In genomic region chr13:98349731-98350305, GRCh38 we compare ENCODE assay signal across 11 cellular contexts.
DNase-seq lines count a peak whose midpoint lies in the region; ATAC-seq and TF ChIP-seq lines count a peak whose summit lies in the region.
"Had no signal": no experiment of that assay in that cellular context is flagged by ENCODE, and none has a peak within 500 bp of the region (broad histone marks: within the 10 kb centered on the region; RNA-seq: fewer than 3 reads in every experiment).

No MANE protein-coding gene starts in this region.

- no peaks in the 10 kb centered on the region for H4K20me1 ChIP-seq in MM.1S (ENCODE audit: insufficient read depth, low read length)

- intact Hi-C loops in heart left ventricle (cut with DNase I): loop anchor here in 2 of 10 donors (2.0 to 10.0 kb wide), 2 partner anchors 205 to 207 kb away; partner anchors contain the start of gene FARP1 (in 2 of the 2)
- intact Hi-C loops in Right ventricle myocardium inferior (cut with DNase I): loop anchor here (1.0 to 2.0 kb wide), 2 partner anchors 31 to 208 kb away; no protein-coding TSS in a partner anchor
- intact Hi-C loops in upper lobe of right lung (cut with DNase I): no loop called here

- no peaks in the 10 kb centered on the region for H3K4me1 Mint-ChIP-seq in activated naive CD4-positive, alpha-beta T cell treated with anti-CD3 and anti-CD28 coated beads, Interleukin-2, amount 10 ng/mL, durations not matched to agents 7 days and 5 days

- no peak overlapping the region for H3K27ac Mint-ChIP-seq in activated naive CD4-positive, alpha-beta T cell treated with anti-CD3 and anti-CD28 coated beads, Interleukin-2, amount 10 ng/mL, durations not matched to agents 7 days and 5 days
- H3K27ac Mint-ChIP-seq: stimulated activated naive CD8-positive, alpha-beta T cell treated with anti-CD3 and anti-CD28 coated beads, Interleukin-15, Interleukin-2, amounts not matched to agents 100 ng/mL and 50 ng/mL, for 24 hours had no signal

- H3K27ac ChIP-seq in heart left ventricle (no peak overlapping the region), upper lobe of right lung (no peak overlapping the region), MM.1S (ENCODE audit: low read length) (no peak overlapping the region)
- H3K27ac ChIP-seq: foreskin keratinocyte had no signal

- H3K4me2 ChIP-seq in MM.1S (ENCODE audit: low read depth, low read length): no peak overlapping the region

- ATAC-seq in heart left ventricle (peak in 3 of 4 donors; percentile 64 to 86 (median 79)), Right ventricle myocardium inferior (no peak), upper lobe of right lung (peak; percentile 67), GM18520 (IDR thresholded peaks at IDR 0.05; ENCODE audit: unreplicated experiment) (no peak)

- no peak overlapping the region for H3K4me3 Mint-ChIP-seq in activated naive CD4-positive, alpha-beta T cell treated with anti-CD3 and anti-CD28 coated beads, Interleukin-2, amount 10 ng/mL, durations not matched to agents 7 days and 5 days
- H3K4me3 Mint-ChIP-seq: stimulated activated naive CD8-positive, alpha-beta T cell treated with anti-CD3 and anti-CD28 coated beads, Interleukin-15, Interleukin-2, amounts not matched to agents 100 ng/mL and 50 ng/mL, for 24 hours had no signal

- H3K79me2 ChIP-seq in MM.1S (ENCODE audit: low read length): no peaks in the 10 kb centered on the region

- CTCF ChIA-PET in activated naive CD4-positive, alpha-beta T cell treated with anti-CD3 and anti-CD28 coated beads, Interleukin-2, amount 10 ng/mL, durations not matched to agents 7 days and 5 days (lab: Charles Lee): no interaction called here

- H3K27me3 ChIP-seq in heart left ventricle (no peaks in the 10 kb centered on the region), kidney epithelial cell (ENCODE audit: control insufficient read depth, insufficient read depth, low read length) (no peaks in the 10 kb centered on the region), upper lobe of right lung (no peaks in the 10 kb centered on the region), MM.1S (replicated peaks; ENCODE audit: insufficient read depth, low read length) (no peaks in the 10 kb centered on the region)
- H3K27me3 ChIP-seq: foreskin keratinocyte had no signal

- peak in 2 of 5 donors; percentile 11 to 42 for DNase-seq in heart left ventricle
- no peak for DNase-seq in Right ventricle myocardium inferior (ENCODE audit: missing footprints)
- DNase-seq in UCSD-AML1 (lab: John Stamatoyannopoulos, UW; ENCODE audit: unreplicated experiment): peak; percentile 16
- no peak for DNase-seq in kidney epithelial cell (ENCODE audit: low read depth)
- no peak for DNase-seq in upper lobe of right lung
- DNase-seq in activated naive CD4-positive, alpha-beta T cell treated with anti-CD3 and anti-CD28 coated beads, Interleukin-2, amount 10 ng/mL, durations not matched to agents 7 days and 5 days: no peak
- no peak for DNase-seq in MM.1S
- DNase-seq: foreskin keratinocyte, NCI-H187 treated with DMSO at 0.1 percent for 48 hours had no signal

- H3K36me3 ChIP-seq in heart left ventricle (no peaks in the 10 kb centered on the region), kidney epithelial cell (ENCODE audit: control insufficient read depth, insufficient read depth, low read length) (no peaks in the 10 kb centered on the region), upper lobe of right lung (no peaks in the 10 kb centered on the region), MM.1S (replicated peaks; ENCODE audit: insufficient read depth, low read length) (no peaks in the 10 kb centered on the region)

- H2AFZ ChIP-seq in MM.1S (ENCODE audit: low read length): no peak overlapping the region

- no peaks in the 10 kb centered on the region for H3K36me3 Mint-ChIP-seq in activated naive CD4-positive, alpha-beta T cell treated with anti-CD3 and anti-CD28 coated beads, Interleukin-2, amount 10 ng/mL, durations not matched to agents 7 days and 5 days

- TF ChIP-seq POLR2A in heart left ventricle (IDR thresholded peaks at IDR 0.05): no peak

- peaks cover 0 to 11% (median 0%) of the 10 kb centered on the region in 12 donors for H3K4me1 ChIP-seq in heart left ventricle
- H3K4me1 ChIP-seq in upper lobe of right lung: no peaks in the 10 kb centered on the region
- H3K4me1 ChIP-seq in MM.1S (ENCODE audit: low read length): no peaks in the 10 kb centered on the region
- H3K4me1 ChIP-seq: foreskin keratinocyte had no signal

- H3K4me3 ChIP-seq in heart left ventricle (no peak overlapping the region), kidney epithelial cell (ENCODE audit: low read depth, low read length) (no peak overlapping the region), upper lobe of right lung (no peak overlapping the region), MM.1S (ENCODE audit: low read length) (no peak overlapping the region)

- no peaks in the 10 kb centered on the region for H3F3A ChIP-seq in MM.1S (ENCODE audit: insufficient read depth, low read length)

- no peaks in the 10 kb centered on the region for H3K9me2 ChIP-seq in MM.1S (replicated peaks; ENCODE audit: insufficient read depth, low read length)

- TF ChIP-seq CTCF in heart left ventricle (IDR thresholded peaks at IDR 0.05) (peak in 11 of 12 donors; percentile 9 to 55 (median 28)), kidney epithelial cell (IDR thresholded peaks at IDR 0.05; ENCODE audit: insufficient read depth, low read length, poor library complexity, severe bottlenecking) (peak; percentile 12), upper lobe of right lung (IDR thresholded peaks at IDR 0.05) (peak; percentile 18), MM.1S (IDR thresholded peaks at IDR 0.05; ENCODE audit: low read length) (no peak)

- H3K9ac ChIP-seq in MM.1S (ENCODE audit: low read length): no peak overlapping the region

- WGBS in heart left ventricle, 4 donors: 65 to 73% (median 67%) methylated on average over 11 of the region's 11 CpGs

- no peaks in the 10 kb centered on the region for H3K9me3 Mint-ChIP-seq in activated naive CD4-positive, alpha-beta T cell treated with anti-CD3 and anti-CD28 coated beads, Interleukin-2, amount 10 ng/mL, durations not matched to agents 7 days and 5 days
- H3K9me3 Mint-ChIP-seq: stimulated activated naive CD8-positive, alpha-beta T cell treated with anti-CD3 and anti-CD28 coated beads, Interleukin-15, Interleukin-2, amounts not matched to agents 100 ng/mL and 50 ng/mL, for 24 hours had no signal

- H3K27me3 Mint-ChIP-seq in activated naive CD4-positive, alpha-beta T cell treated with anti-CD3 and anti-CD28 coated beads, Interleukin-2, amount 10 ng/mL, durations not matched to agents 7 days and 5 days: no peaks in the 10 kb centered on the region
- H3K27me3 Mint-ChIP-seq: stimulated activated naive CD8-positive, alpha-beta T cell treated with anti-CD3 and anti-CD28 coated beads, Interleukin-15, Interleukin-2, amounts not matched to agents 100 ng/mL and 50 ng/mL, for 24 hours had no signal

- H3K9me3 ChIP-seq in heart left ventricle: no peaks in the 10 kb centered on the region
- H3K9me3 ChIP-seq in upper lobe of right lung: no peaks in the 10 kb centered on the region
- H3K9me3 ChIP-seq in MM.1S (replicated peaks; ENCODE audit: insufficient read depth, low read length): no peaks in the 10 kb centered on the region

Comparison
In these comparisons a context has a peak if more than half of its experiments do, and no peak if none do; other contexts are left out.
1. ATAC-seq: peak in heart left ventricle (3 of 4) and upper lobe of right lung (single experiment); none in Right ventricle myocardium inferior (single experiment) and GM18520 (single experiment).